Comparison of ENCODE assay signal across 11 cellular contexts in genomic region chr3:170189396-170190256, GRCh38. TPM values are rescaled to one million over a fixed set of nuclear protein-coding genes. Genes with fewer than 3 reads are reported as not detected.
DNase-seq lines count a peak whose midpoint lies in the region; ATAC-seq, FAIRE-seq and TF ChIP-seq lines count a peak whose summit lies in the region.
"Had no signal": no experiment of that assay in that cellular context is flagged by ENCODE, and none has a peak within 500 bp of the region (broad histone marks: within the 10 kb centered on the region; RNA-seq: fewer than 3 reads in every experiment).

No MANE protein-coding gene starts in this region.

- H2AFZ ChIP-seq in IMR-90 (replicated peaks; ENCODE audit: low read length, poor library complexity): peak overlapping the region; percentile 36
- peak overlapping the region; percentile 51 for H2AFZ ChIP-seq in GM12878 (ENCODE audit: control insufficient read depth, low read depth, low read length)
- H2AFZ ChIP-seq in smooth muscle cell (ENCODE audit: low read depth): peak overlapping the region; percentile 23

- peak overlapping the region in 1 of 2 experiments; percentile 28; a peak in 1 of 4 replicates for H4K8ac ChIP-seq in IMR-90 (ENCODE audit: low read depth in 2 of 2, low read length in 2 of 2)

- H3K4me1 ChIP-seq in IMR-90 (ENCODE audit: control insufficient read depth, insufficient read depth, low read length) (peaks cover 5% of the 10 kb centered on the region; the same call in 1 of the 2 replicates), GM12878 (ENCODE audit: control insufficient read depth, insufficient read depth, low read length) (peaks cover 4% of the 10 kb centered on the region; the same call in 1 of the 2 replicates), smooth muscle cell (ENCODE audit: low read depth) (no peaks in the 10 kb centered on the region)
- H3K4me1 ChIP-seq: ascending aorta had no signal

- RAD21 ChIA-PET in GM12878 (lab: Charles Lee; ENCODE audit: unreplicated experiment): interaction anchor here (0.6 to 1.7 kb wide), 5 partner anchors 18 to 224 kb away, joined by 3 to 4 read pairs (median 3); no protein-coding TSS in a partner anchor

- H3K4ac ChIP-seq in IMR-90 (ENCODE audit: low read depth, low read length): no peak overlapping the region; the same call in 1 of the 2 replicates

- H3K79me2 ChIP-seq in GM12878 (ENCODE audit: control insufficient read depth, insufficient read depth, low read length) (no peaks in the 10 kb centered on the region), smooth muscle cell (ENCODE audit: low read depth) (no peaks in the 10 kb centered on the region)

- CTCF ChIA-PET in activated naive CD4-positive, alpha-beta T cell treated with anti-CD3 and anti-CD28 coated beads for 36 hours (lab: Charles Lee): interaction anchor here (0.6 to 1.6 kb wide), 8 partner anchors 14 to 623 kb away, joined by 3 read pairs; no protein-coding TSS in a partner anchor
- CTCF ChIA-PET in IMR-90 (lab: Yijun Ruan, JAX) (interaction anchor here (1.0 kb wide), 1 partner anchor 14 kb away, joined by 3 read pairs; no protein-coding TSS in a partner anchor), GM12878 (lab: Yijun Ruan, JAX) (interaction anchor here (0.7 to 2.7 kb wide), 5 partner anchors 14 to 623 kb away, joined by 3 to 19 read pairs (median 3); no protein-coding TSS in a partner anchor)

- no peak overlapping the region for H2AK9ac ChIP-seq in IMR-90 (replicated peaks; ENCODE audit: low read depth, low read length, poor library complexity)

- no peak overlapping the region; the same call in 2 of the 3 replicates for H2BK15ac ChIP-seq in IMR-90 (ENCODE audit: low read depth, low read length)

- in situ Hi-C loops in IMR-90 (cut with MboI; ENCODE audit: low sequenced_read_pairs) (loop anchor here (10.0 kb wide), 1 partner anchor 665 kb away; no protein-coding TSS in a partner anchor), GM12878 (cut with MboI) (no loop called here)

- H2AK5ac ChIP-seq in IMR-90 (ENCODE audit: low read depth, low read length): peak overlapping the region; percentile 3; the same call in 1 of the 2 replicates

- TF ChIP-seq CTCF in IMR-90 (conservative IDR thresholded peaks at IDR 0.05; ENCODE audit: low read depth, low read length) (no peak), GM12878 (IDR thresholded peaks at IDR 0.05 in 2 of 3, conservative IDR thresholded peaks at IDR 0.05 in 1 of 3; ENCODE audit: control insufficient read depth in 2 of 3, extremely low read depth in 1 of 3, insufficient read depth in 1 of 3, low read depth in 3 of 3, low read length in 3 of 3) (no peak), smooth muscle cell (IDR thresholded peaks at IDR 0.05; ENCODE audit: borderline replicate concordance, insufficient read depth, poor library complexity, severe bottlenecking) (no peak)

- TF ChIP-seq RAD21 in IMR-90 (IDR thresholded peaks at IDR 0.05; ENCODE audit: low read length): no peak
- TF ChIP-seq RAD21 in GM12878 (IDR thresholded peaks at IDR 0.05; ENCODE audit: insufficient read depth, low read depth, low read length): no peak

- H2BK20ac ChIP-seq in IMR-90 (ENCODE audit: low read depth, low read length): peak overlapping the region; percentile 36; the same call in 1 of the 2 replicates

- BruUV-seq in IMR-90 (replicated peaks; lab: Mats Ljungman, UMichigan) (no TSS peak), GM12878 (replicated peaks; lab: Mats Ljungman, UMichigan) (no TSS peak)

- no peak overlapping the region for H4K91ac ChIP-seq in IMR-90 (ENCODE audit: insufficient read depth, low read depth, low read length)

- TF ChIP-seq POLR2A in IMR-90 (IDR thresholded peaks at IDR 0.05; ENCODE audit: low read depth, low read length) (no peak), GM12878 (IDR thresholded peaks at IDR 0.05; ENCODE audit: low read depth, low read length) (no peak)

- H3K27me3 Mint-ChIP-seq in activated naive CD4-positive, alpha-beta T cell treated with anti-CD3 and anti-CD28 coated beads for 36 hours (ENCODE audit: low read depth): peaks cover 5% of the 10 kb centered on the region

- dilution Hi-C loops in IMR-90 (cut with HindIII; ENCODE audit: low sequenced_read_pairs, unreplicated experiment): no loop called here

- DNase-seq in activated naive CD4-positive, alpha-beta T cell treated with anti-CD3 and anti-CD28 coated beads, Interleukin-2, amount 50 U/mL, for 72 hours (ENCODE audit: low spot score in 2 of 2): no peak
- no peak for DNase-seq in activated naive CD4-positive, alpha-beta T cell treated with anti-CD3 and anti-CD28 coated beads for 36 hours
- DNase-seq in IMR-90 (no peak), GM12878 (ENCODE audit: low read depth, low spot score) (no peak), smooth muscle cell (lab: John Stamatoyannopoulos, UW; ENCODE audit: unreplicated experiment) (no peak), NCI-H187 treated with DMSO at 0.1 percent for 48 hours (lab: John Stamatoyannopoulos, UW) (no peak), NCI-H69 (lab: John Stamatoyannopoulos, UW) (no peak), NCI-H146 (lab: John Stamatoyannopoulos, UW) (no peak)

- H3K4me3 Mint-ChIP-seq in activated naive CD4-positive, alpha-beta T cell treated with anti-CD3 and anti-CD28 coated beads for 36 hours: no peak overlapping the region

- no peak overlapping the region for H3K56ac ChIP-seq in IMR-90 (ENCODE audit: extremely low read depth, insufficient read depth, low read length)

- intact Hi-C loops in activated naive CD4-positive, alpha-beta T cell treated with anti-CD3 and anti-CD28 coated beads for 36 hours (cut with micrococcal nuclease): loop anchor here (1.0 to 5.0 kb wide), 8 partner anchors 33 to 620 kb away; partner anchors contain the start of genes PRKCI and SKIL
- intact Hi-C loops in IMR-90 (cut with micrococcal nuclease): loop anchor here (1.0 to 10.0 kb wide), 4 partner anchors 33 to 655 kb away; partner anchors contain the start of genes PRKCI and SKIL
- intact Hi-C loops in GM12878 (cut with micrococcal nuclease; ENCODE audit: unreplicated experiment): loop anchor here (2.0 to 5.0 kb wide), 2 partner anchors 113 to 219 kb away; no protein-coding TSS in a partner anchor

- POLR2A ChIA-PET in IMR-90 (lab: Charles Lee; ENCODE audit: unreplicated experiment) (no interaction called here), GM12878 (lab: Charles Lee) (interaction anchor here (1.0 kb wide), 1 partner anchor 166 kb away, joined by 4 read pairs; no protein-coding TSS in a partner anchor)

- peaks cover 11% of the 10 kb centered on the region for H3K4me1 Mint-ChIP-seq in activated naive CD4-positive, alpha-beta T cell treated with anti-CD3 and anti-CD28 coated beads for 36 hours (ENCODE audit: low read depth)

- SMC1A ChIA-PET in GM12878 (lab: Charles Lee; ENCODE audit: uncharacterized antibody, unreplicated experiment): interaction anchor here (0.6 to 2.2 kb wide), 5 partner anchors 9 to 222 kb away, joined by 3 to 10 read pairs (median 3); no protein-coding TSS in a partner anchor

- H3K9me1 ChIP-seq in IMR-90 (ENCODE audit: insufficient read depth, low read length): no peaks in the 10 kb centered on the region

- peak overlapping the region; percentile 6; the same call in 1 of the 2 replicates for H3K23ac ChIP-seq in IMR-90 (ENCODE audit: low read depth, low read length)

- no peaks in the 10 kb centered on the region for H3K79me1 ChIP-seq in IMR-90 (ENCODE audit: low read depth in 1 of 2, low read length in 2 of 2)

- peak; percentile 28 to 56 for ATAC-seq in activated naive CD4-positive, alpha-beta T cell treated with anti-CD3 and anti-CD28 coated beads, Interleukin-2, amount 50 U/mL, for 72 hours
- ATAC-seq in IMR-90 (ENCODE audit: low read depth) (peak; percentile 73), GM12878 (peak; percentile 56)

- no peaks in the 10 kb centered on the region for H3K9me3 ChIP-seq in IMR-90 (ENCODE audit: control insufficient read depth, insufficient read depth, low read length)
- H3K9me3 ChIP-seq in GM12878 (replicated peaks; ENCODE audit: control insufficient read depth, insufficient read depth, low read length): no peaks in the 10 kb centered on the region; the same call in 2 of the 3 replicates
- H3K9me3 ChIP-seq in smooth muscle cell (replicated peaks; ENCODE audit: low read depth): no peaks in the 10 kb centered on the region
- H3K9me3 ChIP-seq: ascending aorta, thoracic aorta had no signal

- peak overlapping the region; percentile 87 for H3K4me2 ChIP-seq in IMR-90 (ENCODE audit: low read depth, low read length)
- H3K4me2 ChIP-seq in GM12878 (ENCODE audit: control insufficient read depth, insufficient read depth): peak overlapping the region; percentile 30; the same call in 1 of the 2 replicates
- H3K4me2 ChIP-seq in smooth muscle cell: no peak overlapping the region

- peak overlapping the region; percentile 50 for H2BK120ac ChIP-seq in IMR-90 (ENCODE audit: low read depth, low read length)

- peak overlapping the region; percentile 46 for H3K14ac ChIP-seq in IMR-90 (replicated peaks; ENCODE audit: low read depth, low read length)

- H4K20me1 ChIP-seq in IMR-90 (ENCODE audit: insufficient read depth, low read length) (no peaks in the 10 kb centered on the region), GM12878 (ENCODE audit: control insufficient read depth, insufficient read depth) (no peaks in the 10 kb centered on the region), smooth muscle cell (ENCODE audit: low read depth) (no peaks in the 10 kb centered on the region)

- H3K4me3 ChIP-seq in IMR-90 (ENCODE audit: insufficient read depth, low read depth, low read length) (no peak overlapping the region), GM12878 (no peak overlapping the region), smooth muscle cell (no peak overlapping the region)
- H3K4me3 ChIP-seq: ascending aorta, lung, thoracic aorta had no signal

- no peak overlapping the region for H3K18ac ChIP-seq in IMR-90 (ENCODE audit: low read depth, low read length)

- peak overlapping the region; percentile 50; the same call in 1 of the 2 replicates for H3K9ac ChIP-seq in IMR-90 (ENCODE audit: low read depth, low read length)
- no peak overlapping the region for H3K9ac ChIP-seq in GM12878 (ENCODE audit: control insufficient read depth, insufficient read depth, low read length)
- H3K9ac ChIP-seq in smooth muscle cell (ENCODE audit: low read depth): no peak overlapping the region

- 94% methylated on average over 2 of the region's 4 CpGs; no CpG with 5 or more reads in 1 of the 2 experiments for WGBS in IMR-90 (ENCODE audit: extremely low coverage in 2 of 2, insufficient read length in 1 of 2), 2 experiments
- WGBS in GM12878 (ENCODE audit: insufficient coverage, insufficient replicate concordance, low lambda C conversion rate, missing lambda C conversion rate): 68% methylated on average over 4 of the region's 4 CpGs
- 89% methylated on average over 4 of the region's 4 CpGs for WGBS in smooth muscle cell (ENCODE audit: low lambda C conversion rate)

- H3K36me3 Mint-ChIP-seq in activated naive CD4-positive, alpha-beta T cell treated with anti-CD3 and anti-CD28 coated beads, Interleukin-2, amount 50 U/mL, for 72 hours: no peaks in the 10 kb centered on the region
- H3K36me3 Mint-ChIP-seq in activated naive CD4-positive, alpha-beta T cell treated with anti-CD3 and anti-CD28 coated beads for 36 hours (ENCODE audit: low read depth): no peaks in the 10 kb centered on the region

- H3K27ac Mint-ChIP-seq in activated naive CD4-positive, alpha-beta T cell treated with anti-CD3 and anti-CD28 coated beads, Interleukin-2, amount 50 U/mL, for 72 hours: no peak overlapping the region
- no peak overlapping the region for H3K27ac Mint-ChIP-seq in activated naive CD4-positive, alpha-beta T cell treated with anti-CD3 and anti-CD28 coated beads for 36 hours

- no peak overlapping the region for H3K27ac ChIP-seq in IMR-90 (ENCODE audit: insufficient read depth, low read length)
- no peak overlapping the region for H3K27ac ChIP-seq in GM12878 (ENCODE audit: control insufficient read depth, insufficient read depth)
- H3K27ac ChIP-seq in smooth muscle cell (ENCODE audit: low read depth): no peak overlapping the region
- H3K27ac ChIP-seq: ascending aorta, thoracic aorta had no signal

- H3K36me3 ChIP-seq in IMR-90 (ENCODE audit: control insufficient read depth, insufficient read depth, low read length) (no peaks in the 10 kb centered on the region), GM12878 (ENCODE audit: control insufficient read depth in 2 of 2, insufficient read depth in 2 of 2, low read length in 1 of 2) (no peaks in the 10 kb centered on the region), smooth muscle cell (ENCODE audit: low read depth) (no peaks in the 10 kb centered on the region)
- H3K36me3 ChIP-seq: ascending aorta, thoracic aorta had no signal

- no peak for FAIRE-seq in GM12878 (lab: Jason Lieb, UNC)

- no peaks in the 10 kb centered on the region for H3K9me3 Mint-ChIP-seq in activated naive CD4-positive, alpha-beta T cell treated with anti-CD3 and anti-CD28 coated beads, Interleukin-2, amount 50 U/mL, for 72 hours
- no peaks in the 10 kb centered on the region for H3K9me3 Mint-ChIP-seq in activated naive CD4-positive, alpha-beta T cell treated with anti-CD3 and anti-CD28 coated beads for 36 hours

- TF ChIP-seq EP300 in GM12878 (IDR thresholded peaks at IDR 0.05; ENCODE audit: borderline replicate concordance in 1 of 2, control insufficient read depth in 1 of 2, low read depth in 2 of 2, low read length in 2 of 2): no peak

- H4K5ac ChIP-seq in IMR-90 (ENCODE audit: low read depth, low read length): no peak overlapping the region; the same call in 1 of the 2 replicates

- H2BK5ac ChIP-seq in IMR-90 (ENCODE audit: low read depth, low read length, poor library complexity, severe bottlenecking): no peak overlapping the region

- H3K27me3 ChIP-seq in IMR-90 (ENCODE audit: control insufficient read depth, insufficient read depth, low read length): no peaks in the 10 kb centered on the region
- no peaks in the 10 kb centered on the region for H3K27me3 ChIP-seq in GM12878 (replicated peaks in 1 of 2; ENCODE audit: control insufficient read depth in 2 of 2, insufficient read depth in 2 of 2, low read length in 1 of 2)
- H3K27me3 ChIP-seq in smooth muscle cell (ENCODE audit: low read depth): no peaks in the 10 kb centered on the region
- H3K27me3 ChIP-seq: ascending aorta had no signal

- no peaks in the 10 kb centered on the region for H3F3A ChIP-seq in smooth muscle cell (ENCODE audit: low read depth)

RNA-seq across cellular contexts. Expression of gene PHC3, which starts 8.1 kb away (rescaled TPM):
- 10 to 100 TPM; 62.0 to 85.5 TPM for total RNA-seq in activated naive CD4-positive, alpha-beta T cell treated with anti-CD3 and anti-CD28 coated beads, Interleukin-2, amount 50 U/mL, for 72 hours
- 10 to 100 TPM; 48.7 to 50.4 TPM for total RNA-seq in activated naive CD4-positive, alpha-beta T cell treated with anti-CD3 and anti-CD28 coated beads for 36 hours
- total RNA-seq in IMR-90 (2012; rRNA removed): 17.5 and 26.3 TPM in 2 replicates
- 18.3 and 24.2 TPM in 2 replicates for polyA plus RNA-seq in IMR-90 (2012; rRNA removed)
- 3.0 and 9.0 TPM in 2 replicates for polyA plus RNA-seq in IMR-90 (2012; cell fraction: cytosol; rRNA removed)
- polyA plus RNA-seq in IMR-90 (2012; cell fraction: nucleus; rRNA removed; ENCODE audit: low replicate concordance): 18.4 and 48.1 TPM in 2 replicates
- 197 and 221 TPM in 2 replicates for total RNA-seq in GM12878 (2013; cell fraction: nucleolus; rRNA removed)
- total RNA-seq in GM12878 (2014; rRNA removed): 14.2 and 15.2 TPM in 2 replicates
- total RNA-seq in GM12878 (2014; rRNA removed; fragmentation: Illumina TruSeq; extraction: Trizol): 20.5 and 25.2 TPM in 2 replicates
- 25.4 and 31.0 TPM in 2 replicates for total RNA-seq in GM12878 (2021)
- polyA plus RNA-seq in GM12878 (2011; ENCODE audit: low read depth): 37.7 TPM
- 36.4 and 58.0 TPM in 2 replicates for polyA plus RNA-seq in GM12878 (2011; rRNA removed)
- polyA plus RNA-seq in GM12878 (2011; cell fraction: cytosol; rRNA removed): 49.1 and 49.2 TPM in 2 replicates
- polyA plus RNA-seq in GM12878 (2011; cell fraction: nucleus; rRNA removed): 60.0 and 88.0 TPM in 2 replicates
- 22.3 and 53.4 TPM in 2 replicates for polyA plus RNA-seq in GM12878 (2012)
- 18.9 and 21.4 TPM in 2 replicates for polyA plus RNA-seq in GM12878 (2014; fragmentation: Illumina TruSeq; extraction: Trizol)
- polyA plus RNA-seq in GM12878 (2014; fragmentation: Nextera tagmentation; extraction: Ambion mirVana): 1 to 10 TPM; 3.3 to 5.8 TPM
- polyA plus RNA-seq in GM12878 (2014; rRNA removed): 12.1 and 15.0 TPM in 2 replicates
- 10 to 100 TPM; 57.7 to 62.3 TPM for polyA plus RNA-seq in GM12878 (2016; fragmentation: Nextera tagmentation; extraction: Ambion mirVana)
- polyA minus RNA-seq in GM12878 (2011; rRNA and poly(A)+ RNA removed): 172 and 238 TPM in 2 replicates
- polyA minus RNA-seq in GM12878 (2011; cell fraction: cytosol; rRNA and poly(A)+ RNA removed): 15.1 and 18.0 TPM in 2 replicates
- 87.3 and 97.9 TPM in 2 replicates for polyA minus RNA-seq in GM12878 (2011; cell fraction: nucleus; rRNA and poly(A)+ RNA removed)
- 27.1 and 28.8 TPM in 2 replicates for total RNA-seq in smooth muscle cell
- 33.1 and 41.3 TPM in 2 replicates for polyA plus RNA-seq in smooth muscle cell

RNA-seq across cellular contexts. Expression of gene PRKCI, which starts 32.6 kb away (rescaled TPM):
- 10 to 100 TPM; 24.5 to 34.0 TPM for total RNA-seq in activated naive CD4-positive, alpha-beta T cell treated with anti-CD3 and anti-CD28 coated beads, Interleukin-2, amount 50 U/mL, for 72 hours
- 10 to 100 TPM; 20.8 to 23.0 TPM for total RNA-seq in activated naive CD4-positive, alpha-beta T cell treated with anti-CD3 and anti-CD28 coated beads for 36 hours
- total RNA-seq in IMR-90 (2012; rRNA removed): 53.4 and 84.2 TPM in 2 replicates
- 21.0 and 28.7 TPM in 2 replicates for polyA plus RNA-seq in IMR-90 (2012; rRNA removed)
- polyA plus RNA-seq in IMR-90 (2012; cell fraction: cytosol; rRNA removed): 4.9 and 6.5 TPM in 2 replicates
- 6.0 and 33.5 TPM in 2 replicates for polyA plus RNA-seq in IMR-90 (2012; cell fraction: nucleus; rRNA removed; ENCODE audit: low replicate concordance)
- total RNA-seq in GM12878 (2013; cell fraction: nucleolus; rRNA removed): 16.3 and 22.2 TPM in 2 replicates
- total RNA-seq in GM12878 (2014; rRNA removed): 12.0 and 14.4 TPM in 2 replicates
- 14.1 and 14.6 TPM in 2 replicates for total RNA-seq in GM12878 (2014; rRNA removed; fragmentation: Illumina TruSeq; extraction: Trizol)
- total RNA-seq in GM12878 (2021): 9.5 and 10.8 TPM in 2 replicates
- 2.3 TPM for polyA plus RNA-seq in GM12878 (2011; ENCODE audit: low read depth)
- 11.7 and 19.0 TPM in 2 replicates for polyA plus RNA-seq in GM12878 (2011; rRNA removed)
- polyA plus RNA-seq in GM12878 (2011; cell fraction: cytosol; rRNA removed): 4.1 and 5.7 TPM in 2 replicates
- 4.6 and 5.1 TPM in 2 replicates for polyA plus RNA-seq in GM12878 (2011; cell fraction: nucleus; rRNA removed)
- 5.3 and 5.6 TPM in 2 replicates for polyA plus RNA-seq in GM12878 (2012)
- 12.4 and 15.8 TPM in 2 replicates for polyA plus RNA-seq in GM12878 (2014; fragmentation: Illumina TruSeq; extraction: Trizol)
- 1 to 10 TPM; 3.5 to 4.9 TPM for polyA plus RNA-seq in GM12878 (2014; fragmentation: Nextera tagmentation; extraction: Ambion mirVana)
- 8.0 and 8.6 TPM in 2 replicates for polyA plus RNA-seq in GM12878 (2014; rRNA removed)
- polyA plus RNA-seq in GM12878 (2016; fragmentation: Nextera tagmentation; extraction: Ambion mirVana): 10 to 100 TPM; 13.8 to 15.4 TPM
- polyA minus RNA-seq in GM12878 (2011; rRNA and poly(A)+ RNA removed): 10.1 and 14.4 TPM in 2 replicates
- 6.3 and 7.8 TPM in 2 replicates for polyA minus RNA-seq in GM12878 (2011; cell fraction: cytosol; rRNA and poly(A)+ RNA removed)
- 5.2 and 11.9 TPM in 2 replicates for polyA minus RNA-seq in GM12878 (2011; cell fraction: nucleus; rRNA and poly(A)+ RNA removed)
- 62.6 and 82.8 TPM in 2 replicates for total RNA-seq in smooth muscle cell
- 20.0 and 32.3 TPM in 2 replicates for polyA plus RNA-seq in smooth muscle cell
